ENCODE assay signal across 9 cellular contexts in genomic region chr5:54229041-54229780, GRCh38.
DNase-seq lines count a peak whose midpoint lies in the region; FAIRE-seq and TF ChIP-seq lines count a peak whose summit lies in the region.
"Had no signal": no experiment of that assay in that cellular context is flagged by ENCODE, and none has a peak within 500 bp of the region (broad histone marks: within the 10 kb centered on the region; RNA-seq: fewer than 3 reads in every experiment).

No MANE protein-coding gene starts in this region.

- no peaks in the 10 kb centered on the region for H3K27me3 Mint-ChIP-seq in astrocyte (ENCODE audit: low read depth, unreplicated experiment)
- H3K27me3 Mint-ChIP-seq: stimulated activated naive CD8-positive, alpha-beta T cell treated with anti-CD3 and anti-CD28 coated beads, Interleukin-15, Interleukin-2, amounts not matched to agents 100 ng/mL and 50 ng/mL, for 24 hours had no signal

- H2AFZ ChIP-seq in astrocyte (ENCODE audit: low read depth, low read length): no peak overlapping the region

- FAIRE-seq in astrocyte (lab: Jason Lieb, UNC): peak; percentile 17

- DNase-seq in DMS153 treated with DMSO at 0.1 percent for 48 hours (lab: John Stamatoyannopoulos, UW; ENCODE audit: unreplicated experiment): peak; percentile 4
- no peak for DNase-seq in DMS153 (lab: John Stamatoyannopoulos, UW)
- peak; percentile 18 for DNase-seq in H7
- DNase-seq in LoVo (ENCODE audit: low spot score): peak; percentile 43
- DNase-seq in T-helper 2 cell: peak; percentile 16 to 63 (median 55)
- peak; percentile 20 for DNase-seq in astrocyte (ENCODE audit: low read depth)
- DNase-seq in hypothalamus (lab: John Stamatoyannopoulos, UW): peak in 40 of 51 donors; percentile 1 to 83 (median 25)
- DNase-seq in spleen: peak; percentile 89

- H3K4me2 ChIP-seq in astrocyte (ENCODE audit: low read length): no peak overlapping the region

- H3K4me1 ChIP-seq in astrocyte (ENCODE audit: insufficient read depth, low read length) (no peaks in the 10 kb centered on the region), spleen (peaks cover 0 to 31% (median 9%) of the 10 kb centered on the region in 6 donors)

- TF ChIP-seq CTCF in astrocyte (IDR thresholded peaks at IDR 0.05; ENCODE audit: insufficient read depth, low read depth, low read length): peak; percentile 98
- peak; percentile 72 to 93 (median 86) for TF ChIP-seq CTCF in spleen (IDR thresholded peaks at IDR 0.05 in 8 of 11, conservative IDR thresholded peaks at IDR 0.05 in 3 of 11)

- H3K4me3 ChIP-seq in H7 (ENCODE audit: insufficient read depth, low read depth, low read length): no peak overlapping the region
- no peak overlapping the region for H3K4me3 ChIP-seq in astrocyte (ENCODE audit: insufficient read depth, low read depth, low read length)
- H3K4me3 ChIP-seq in spleen: no peak overlapping the region

- no peak overlapping the region for H3K9ac ChIP-seq in astrocyte (ENCODE audit: low read length)

- H3K4me1 Mint-ChIP-seq in astrocyte (ENCODE audit: low read depth, unreplicated experiment): peaks cover 9% of the 10 kb centered on the region

- no peak overlapping the region for H3K27ac Mint-ChIP-seq in astrocyte (ENCODE audit: unreplicated experiment)
- H3K27ac Mint-ChIP-seq: stimulated activated naive CD8-positive, alpha-beta T cell treated with anti-CD3 and anti-CD28 coated beads, Interleukin-15, Interleukin-2, amounts not matched to agents 100 ng/mL and 50 ng/mL, for 24 hours had no signal

- TF ChIP-seq POLR2A in spleen (IDR thresholded peaks at IDR 0.05): no peak

- H3K36me3 ChIP-seq in H7 (replicated peaks; ENCODE audit: control insufficient read depth, insufficient read depth, low read length): no peaks in the 10 kb centered on the region
- H3K36me3 ChIP-seq in astrocyte (ENCODE audit: insufficient read depth, low read length): no peaks in the 10 kb centered on the region
- H3K36me3 ChIP-seq in spleen: no peaks in the 10 kb centered on the region

- 17 to 26% (median 20%) methylated on average over 6 of the region's 6 CpGs for WGBS in spleen, 5 donors

- intact Hi-C loops in spleen (cut with DNase I; ENCODE audit: low total_unique reads): loop anchor here (10.0 kb wide), 1 partner anchor 1054 kb away; no protein-coding TSS in a partner anchor

- no peaks in the 10 kb centered on the region for H3K27me3 ChIP-seq in H7 (ENCODE audit: control insufficient read depth, insufficient read depth, low read length)
- H3K27me3 ChIP-seq in astrocyte (ENCODE audit: insufficient read depth, low read length): no peaks in the 10 kb centered on the region
- no peaks in the 10 kb centered on the region for H3K27me3 ChIP-seq in spleen (replicated peaks in 1 of 7)

- peaks cover 26% of the 10 kb centered on the region for H4K20me1 ChIP-seq in astrocyte (ENCODE audit: insufficient read depth, low read length)

- H3K27ac ChIP-seq in astrocyte (ENCODE audit: low read depth, low read length) (no peak overlapping the region), spleen (no peak overlapping the region)

- H3K9me3 ChIP-seq in astrocyte (ENCODE audit: insufficient read depth, low read depth, low read length) (no peaks in the 10 kb centered on the region), spleen (no peaks in the 10 kb centered on the region)

- no peaks in the 10 kb centered on the region for H3K36me3 Mint-ChIP-seq in astrocyte (ENCODE audit: low read depth, unreplicated experiment)

- no peaks in the 10 kb centered on the region for H3K9me3 Mint-ChIP-seq in astrocyte (ENCODE audit: unreplicated experiment)
- H3K9me3 Mint-ChIP-seq: stimulated activated naive CD8-positive, alpha-beta T cell treated with anti-CD3 and anti-CD28 coated beads, Interleukin-15, Interleukin-2, amounts not matched to agents 100 ng/mL and 50 ng/mL, for 24 hours had no signal

- no peak overlapping the region for H3K4me3 Mint-ChIP-seq in astrocyte (ENCODE audit: unreplicated experiment)
- H3K4me3 Mint-ChIP-seq: stimulated activated naive CD8-positive, alpha-beta T cell treated with anti-CD3 and anti-CD28 coated beads, Interleukin-15, Interleukin-2, amounts not matched to agents 100 ng/mL and 50 ng/mL, for 24 hours had no signal

- no peaks in the 10 kb centered on the region for H3K79me2 ChIP-seq in astrocyte (ENCODE audit: insufficient read depth, low read length)
